ENCODE assay signal across 1 cellular context in the genomic region with DNA sequence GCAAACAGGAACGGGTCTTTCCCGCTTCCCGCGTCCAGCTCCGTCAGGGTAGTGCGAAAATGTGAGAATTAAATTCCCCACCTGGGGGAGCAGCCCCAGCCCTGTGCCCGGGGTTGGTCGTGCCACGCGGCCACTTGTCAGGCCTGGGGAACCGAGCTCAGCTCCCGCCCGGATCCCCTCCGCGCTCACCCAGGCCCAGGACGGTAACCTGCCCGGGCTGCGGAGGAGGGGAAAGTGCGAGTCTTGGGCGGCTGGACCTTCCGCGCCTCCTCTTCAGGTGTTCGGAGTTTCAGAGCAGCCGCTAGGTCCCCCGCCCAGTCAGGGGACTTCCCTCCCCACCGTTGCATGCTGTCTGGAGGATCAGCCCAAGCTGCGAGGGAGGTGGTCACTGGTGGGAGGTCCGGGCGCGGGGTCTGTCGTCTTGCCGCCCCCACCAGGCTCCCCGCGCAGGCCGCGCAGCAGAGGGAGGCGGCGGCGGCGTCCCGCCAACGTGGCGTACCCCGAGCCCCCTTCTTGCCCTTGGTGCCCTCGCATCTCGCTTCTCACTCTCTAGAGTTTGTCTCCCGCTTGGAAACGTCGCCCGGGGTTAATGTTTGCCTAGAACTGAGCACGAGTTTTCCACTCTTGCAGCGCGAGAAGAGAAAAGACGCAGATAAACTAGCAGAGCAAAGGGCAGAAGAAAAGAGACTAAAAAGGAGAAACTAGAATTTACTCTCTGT.
TF ChIP-seq lines count a peak whose summit lies in the region.

No MANE protein-coding gene starts in this region.

TF ChIP-seq in GM23338, 12 proteins besides CTCF, POLR2A, EP300 and RAD21:
- TF ChIP-seq JUNB (IDR thresholded peaks at IDR 0.05; ENCODE audit: unreplicated experiment) (no peak), ZNF114 (CRISPR knock-in tag; IDR thresholded peaks at IDR 0.05) (no peak), STAT1 (IDR thresholded peaks at IDR 0.05; ENCODE audit: unreplicated experiment) (no peak), NANOG (IDR thresholded peaks at IDR 0.05; ENCODE audit: borderline replicate concordance) (no peak), EZH2phosphoT487 (IDR thresholded peaks at IDR 0.05; ENCODE audit: unreplicated experiment) (peak; percentile 84), CREB1 (CRISPR knock-in tag; IDR thresholded peaks at IDR 0.05; ENCODE audit: low read depth) (no peak), POLR2AphosphoS5 (IDR thresholded peaks at IDR 0.05; ENCODE audit: low read depth) (no peak), EZH2 (IDR thresholded peaks at IDR 0.05; ENCODE audit: low read depth, unreplicated experiment) (peak; percentile 98)
- TF ChIP-seq, protein P1, sequence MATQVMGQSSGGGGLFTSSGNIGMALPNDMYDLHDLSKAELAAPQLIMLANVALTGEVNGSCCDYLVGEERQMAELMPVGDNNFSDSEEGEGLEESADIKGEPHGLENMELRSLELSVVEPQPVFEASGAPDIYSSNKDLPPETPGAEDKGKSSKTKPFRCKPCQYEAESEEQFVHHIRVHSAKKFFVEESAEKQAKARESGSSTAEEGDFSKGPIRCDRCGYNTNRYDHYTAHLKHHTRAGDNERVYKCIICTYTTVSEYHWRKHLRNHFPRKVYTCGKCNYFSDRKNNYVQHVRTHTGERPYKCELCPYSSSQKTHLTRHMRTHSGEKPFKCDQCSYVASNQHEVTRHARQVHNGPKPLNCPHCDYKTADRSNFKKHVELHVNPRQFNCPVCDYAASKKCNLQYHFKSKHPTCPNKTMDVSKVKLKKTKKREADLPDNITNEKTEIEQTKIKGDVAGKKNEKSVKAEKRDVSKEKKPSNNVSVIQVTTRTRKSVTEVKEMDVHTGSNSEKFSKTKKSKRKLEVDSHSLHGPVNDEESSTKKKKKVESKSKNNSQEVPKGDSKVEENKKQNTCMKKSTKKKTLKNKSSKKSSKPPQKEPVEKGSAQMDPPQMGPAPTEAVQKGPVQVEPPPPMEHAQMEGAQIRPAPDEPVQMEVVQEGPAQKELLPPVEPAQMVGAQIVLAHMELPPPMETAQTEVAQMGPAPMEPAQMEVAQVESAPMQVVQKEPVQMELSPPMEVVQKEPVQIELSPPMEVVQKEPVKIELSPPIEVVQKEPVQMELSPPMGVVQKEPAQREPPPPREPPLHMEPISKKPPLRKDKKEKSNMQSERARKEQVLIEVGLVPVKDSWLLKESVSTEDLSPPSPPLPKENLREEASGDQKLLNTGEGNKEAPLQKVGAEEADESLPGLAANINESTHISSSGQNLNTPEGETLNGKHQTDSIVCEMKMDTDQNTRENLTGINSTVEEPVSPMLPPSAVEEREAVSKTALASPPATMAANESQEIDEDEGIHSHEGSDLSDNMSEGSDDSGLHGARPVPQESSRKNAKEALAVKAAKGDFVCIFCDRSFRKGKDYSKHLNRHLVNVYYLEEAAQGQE (IDR thresholded peaks at IDR 0.05; ENCODE audit: unreplicated experiment), result no peak
- TF ChIP-seq, protein P2, sequence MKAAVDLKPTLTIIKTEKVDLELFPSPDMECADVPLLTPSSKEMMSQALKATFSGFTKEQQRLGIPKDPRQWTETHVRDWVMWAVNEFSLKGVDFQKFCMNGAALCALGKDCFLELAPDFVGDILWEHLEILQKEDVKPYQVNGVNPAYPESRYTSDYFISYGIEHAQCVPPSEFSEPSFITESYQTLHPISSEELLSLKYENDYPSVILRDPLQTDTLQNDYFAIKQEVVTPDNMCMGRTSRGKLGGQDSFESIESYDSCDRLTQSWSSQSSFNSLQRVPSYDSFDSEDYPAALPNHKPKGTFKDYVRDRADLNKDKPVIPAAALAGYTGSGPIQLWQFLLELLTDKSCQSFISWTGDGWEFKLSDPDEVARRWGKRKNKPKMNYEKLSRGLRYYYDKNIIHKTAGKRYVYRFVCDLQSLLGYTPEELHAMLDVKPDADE (IDR thresholded peaks at IDR 0.05), result no peak
TF ChIP-seq in GM23338: peak in this region for 2.
